Comparison of ENCODE assay signal across 11 cellular contexts in genomic region chr7:100367676-100368613, GRCh38. TPM values are rescaled to one million over a fixed set of nuclear protein-coding genes. Genes with fewer than 3 reads are reported as not detected.
DNase-seq lines count a peak whose midpoint lies in the region; ATAC-seq and TF ChIP-seq lines count a peak whose summit lies in the region.
"Had no signal": no experiment of that assay in that cellular context is flagged by ENCODE, and none has a peak within 500 bp of the region (broad histone marks: within the 10 kb centered on the region; RNA-seq: fewer than 3 reads in every experiment).

No MANE protein-coding gene starts in this region.

- peaks cover 50% of the 10 kb centered on the region for H3K4me1 Mint-ChIP-seq in activated naive CD8-positive, alpha-beta T cell treated with anti-CD3 and anti-CD28 coated beads for 36 hours
- no peaks in the 10 kb centered on the region for H3K4me1 Mint-ChIP-seq in type B pancreatic cell (ENCODE audit: unreplicated experiment)

- intact Hi-C loops in Right ventricle myocardium inferior (cut with DNase I) (no loop called here), left cardiac atrium (cut with DNase I) (no loop called here)

- H3K9me3 Mint-ChIP-seq in activated naive CD8-positive, alpha-beta T cell treated with anti-CD3 and anti-CD28 coated beads for 36 hours, result peaks cover 3% of the 10 kb centered on the region
- H3K9me3 Mint-ChIP-seq in type B pancreatic cell, result no peaks in the 10 kb centered on the region

- peaks cover 42% of the 10 kb centered on the region for H3K36me3 Mint-ChIP-seq in activated naive CD8-positive, alpha-beta T cell treated with anti-CD3 and anti-CD28 coated beads for 36 hours
- peaks cover 18% of the 10 kb centered on the region for H3K36me3 Mint-ChIP-seq in type B pancreatic cell

- DNase-seq in Right ventricle myocardium inferior (ENCODE audit: missing footprints) (peak; percentile 53), left cardiac atrium (no peak), medulla oblongata (ENCODE audit: extremely low spot score) (peak; percentile 33), type B pancreatic cell (ENCODE audit: extremely low spot score, unreplicated experiment) (no peak)
- DNase-seq in activated naive CD8-positive, alpha-beta T cell treated with anti-CD3 and anti-CD28 coated beads for 36 hours, result no peak
- DNase-seq: activated CD8-positive, alpha-beta memory T cell treated with anti-CD3 and anti-CD28 coated beads, Interleukin-2, amount 50 U/mL, for 48 hours; NCI-H524 treated with DMSO at 0.1 percent for 48 hours; T-helper 2 cell had no signal

- H3K27me3 Mint-ChIP-seq in activated naive CD8-positive, alpha-beta T cell treated with anti-CD3 and anti-CD28 coated beads for 36 hours, result no peaks in the 10 kb centered on the region
- no peaks in the 10 kb centered on the region for H3K27me3 Mint-ChIP-seq in type B pancreatic cell

- no peak for TF ChIP-seq CTCF in type B pancreatic cell (conservative IDR thresholded peaks at IDR 0.05)

- ATAC-seq in Right ventricle myocardium inferior, result no peak
- no peak for ATAC-seq in left cardiac atrium
- no peak for ATAC-seq in GM18519 (IDR thresholded peaks at IDR 0.05; ENCODE audit: low FRiP score, unreplicated experiment)
- ATAC-seq in HG02852 (IDR thresholded peaks at IDR 0.05; ENCODE audit: unreplicated experiment), result no peak
- no peak for ATAC-seq in HG03342 (IDR thresholded peaks at IDR 0.05; ENCODE audit: unreplicated experiment)

- H3K4me3 Mint-ChIP-seq in activated naive CD8-positive, alpha-beta T cell treated with anti-CD3 and anti-CD28 coated beads for 36 hours, result no peak overlapping the region
- no peak overlapping the region for H3K4me3 Mint-ChIP-seq in type B pancreatic cell

- peak overlapping the region; percentile 45 for H3K27ac Mint-ChIP-seq in activated naive CD8-positive, alpha-beta T cell treated with anti-CD3 and anti-CD28 coated beads for 36 hours
- H3K27ac Mint-ChIP-seq in type B pancreatic cell, result peak overlapping the region; percentile 18

RNA-seq across cellular contexts. Expression of gene PILRA, which starts 5.3 kb away (rescaled TPM):
- 3.8 TPM for total RNA-seq in Right ventricle myocardium inferior
- total RNA-seq in left cardiac atrium, result 1 to 10 TPM; 3.7 to 6.5 TPM
- total RNA-seq in activated naive CD8-positive, alpha-beta T cell treated with anti-CD3 and anti-CD28 coated beads for 36 hours, result under 1 TPM; 0.68 TPM
- 2.1 and 2.8 TPM in 2 replicates for total RNA-seq in type B pancreatic cell (ENCODE audit: low replicate concordance)

RNA-seq across cellular contexts. Expression of gene PILRB, which starts 10.0 kb away (rescaled TPM):
- total RNA-seq in Right ventricle myocardium inferior (9.2 TPM), left cardiac atrium (10 to 100 TPM; 11.6 to 12.5 TPM), type B pancreatic cell (ENCODE audit: low replicate concordance) (45.2 and 51.5 TPM in 2 replicates)
- total RNA-seq in activated naive CD8-positive, alpha-beta T cell treated with anti-CD3 and anti-CD28 coated beads for 36 hours, result 10 to 100 TPM; 24.5 to 28.3 TPM

Comparison
In these comparisons a context has a peak if more than half of its experiments do, and no peak if none do; other contexts are left out.
1. DNase-seq: peak in Right ventricle myocardium inferior (single experiment) and medulla oblongata (single experiment); none in left cardiac atrium (single experiment), activated naive CD8-positive, alpha-beta T cell treated with anti-CD3 and anti-CD28 coated beads for 36 hours (single experiment) and type B pancreatic cell (single experiment).